ENCODE assay signal across 10 cellular contexts in the genomic region with DNA sequence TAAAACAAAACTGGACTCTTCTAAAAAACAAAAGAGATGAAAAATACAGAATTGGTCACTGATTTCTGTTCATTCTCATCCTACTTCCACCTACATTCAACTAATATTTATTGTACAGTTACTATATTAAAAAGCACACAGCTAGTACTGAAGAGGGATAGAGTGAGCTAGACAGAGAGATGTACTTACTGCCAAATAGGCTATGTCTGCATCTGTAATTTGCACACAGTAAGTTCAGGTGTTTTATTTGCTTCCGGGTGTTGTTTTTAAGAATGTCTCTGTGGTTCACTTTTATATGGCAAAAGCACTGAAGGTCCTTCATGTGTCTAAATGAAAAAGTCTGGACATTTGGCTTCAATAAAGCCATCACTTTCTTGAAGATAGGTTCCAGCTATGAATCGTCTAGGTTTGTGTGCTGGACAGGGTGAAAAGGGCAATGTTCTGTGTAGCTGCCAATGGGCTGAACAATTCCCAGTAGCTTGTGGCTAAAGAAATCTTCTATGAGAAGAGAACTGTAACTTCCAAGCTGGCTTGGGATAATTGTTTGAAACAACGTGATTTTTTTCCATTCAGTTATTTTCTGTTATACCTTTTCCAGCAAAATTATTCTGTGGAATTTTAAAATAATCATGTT. TPM values are rescaled to one million over a fixed set of nuclear protein-coding genes. Genes with fewer than 3 reads are reported as not detected.
DNase-seq lines count a peak whose midpoint lies in the region; ATAC-seq and TF ChIP-seq lines count a peak whose summit lies in the region.
"Had no signal": no experiment of that assay in that cellular context is flagged by ENCODE, and none has a peak within 500 bp of the region (broad histone marks: within the 10 kb centered on the region; RNA-seq: fewer than 3 reads in every experiment).

No MANE protein-coding gene starts in this region.

- no peaks in the 10 kb centered on the region for H3K4me1 ChIP-seq in endodermal cell (ENCODE audit: control insufficient read depth, insufficient read depth, low read length)
- no peaks in the 10 kb centered on the region for H3K4me1 ChIP-seq in right lobe of liver
- peaks cover 31% of the 10 kb centered on the region for H3K4me1 ChIP-seq in testis

- peak; percentile 40 for DNase-seq in LHCN-M2 (ENCODE audit: low read depth)
- DNase-seq in endodermal cell = no peak
- DNase-seq in right lobe of liver = no peak
- peak; percentile 58 for DNase-seq in testis
- no peak for DNase-seq in erythroblast (lab: John Stamatoyannopoulos, UW)
- no peak for DNase-seq in activated CD4-positive, alpha-beta T cell treated with anti-CD3 and anti-CD28 coated beads, Interleukin-2, amount 50 U/mL, for 1 hour
- no peak for DNase-seq in C1 segment of cervical spinal cord (lab: John Stamatoyannopoulos, UW)
- no peak for DNase-seq in NCI-H146 (lab: John Stamatoyannopoulos, UW)
- DNase-seq: activated B cell treated with CpG ODN at 0.5 μM for 24 hours, KBM-7 had no signal

- H3K27ac ChIP-seq in endodermal cell (ENCODE audit: low read depth, low read length) = no peak overlapping the region
- no peak overlapping the region for H3K27ac ChIP-seq in right lobe of liver
- peak overlapping the region in 1 of 2 donors; percentile 12 for H3K27ac ChIP-seq in testis

- H3K9me3 ChIP-seq in endodermal cell (ENCODE audit: control insufficient read depth, low read length) (peaks cover 10% of the 10 kb centered on the region), right lobe of liver (no peaks in the 10 kb centered on the region), testis (no peaks in the 10 kb centered on the region)

- peak; percentile 47 to 74 (median 53) for ATAC-seq in right lobe of liver

- TF ChIP-seq POLR2A in right lobe of liver (IDR thresholded peaks at IDR 0.05) (no peak), testis (IDR thresholded peaks at IDR 0.05) (no peak), erythroblast (IDR thresholded peaks at IDR 0.05; ENCODE audit: low read length) (no peak)

- H3K36me3 ChIP-seq in endodermal cell (ENCODE audit: control insufficient read depth, insufficient read depth, low read length) (no peaks in the 10 kb centered on the region), right lobe of liver (no peaks in the 10 kb centered on the region), testis (ENCODE audit: low read depth, missing control alignments) (no peaks in the 10 kb centered on the region)

- H3K9me3 Mint-ChIP-seq in endodermal cell = peaks cover 4% of the 10 kb centered on the region
- H3K9me3 Mint-ChIP-seq: activated B cell treated with CpG ODN at 0.5 μM for 24 hours had no signal

- H3K9ac ChIP-seq in endodermal cell (ENCODE audit: extremely low read depth, low read length, poor library complexity, severe bottlenecking) = no peak overlapping the region

- no peak overlapping the region for H3K4me3 ChIP-seq in endodermal cell (ENCODE audit: low read length)
- H3K4me3 ChIP-seq in right lobe of liver = no peak overlapping the region
- H3K4me3 ChIP-seq in testis = no peak overlapping the region

- peaks cover 21% of the 10 kb centered on the region for H3K4me1 Mint-ChIP-seq in endodermal cell

- H3K36me3 Mint-ChIP-seq in endodermal cell (ENCODE audit: low read depth) = peaks cover 9% of the 10 kb centered on the region

- no peak for TF ChIP-seq CTCF in endodermal cell (conservative IDR thresholded peaks at IDR 0.05)
- no peak for TF ChIP-seq CTCF in right lobe of liver (IDR thresholded peaks at IDR 0.05)
- TF ChIP-seq CTCF in testis (IDR thresholded peaks at IDR 0.05) = no peak

- 88 to 100% methylated on average over 1 to 3 of the region's 3 CpGs for WGBS in endodermal cell (ENCODE audit: insufficient coverage in 1 of 2, insufficient read length in 1 of 2), 2 experiments
- 41% methylated on average over 3 of the region's 3 CpGs for WGBS in right lobe of liver (ENCODE audit: insufficient coverage, low coverage, low lambda C conversion rate, missing lambda C conversion rate)
- 27 to 36% methylated on average over 3 of the region's 3 CpGs for WGBS in testis, 2 donors

- peak overlapping the region; percentile 21 for H3K27ac Mint-ChIP-seq in endodermal cell
- H3K27ac Mint-ChIP-seq: activated B cell treated with CpG ODN at 0.5 μM for 24 hours had no signal

- H3K27me3 ChIP-seq in endodermal cell (ENCODE audit: control insufficient read depth, insufficient read depth, low read length, poor library complexity, severe bottlenecking) = no peaks in the 10 kb centered on the region
- H3K27me3 ChIP-seq in right lobe of liver = no peaks in the 10 kb centered on the region
- H3K27me3 ChIP-seq in testis = no peaks in the 10 kb centered on the region

- intact Hi-C loops in right lobe of liver (cut with DNase I) (no loop called here), testis (cut with DNase I; ENCODE audit: low total_unique reads) (no loop called here)

- no peak overlapping the region for H3K4me3 Mint-ChIP-seq in endodermal cell
- H3K4me3 Mint-ChIP-seq: activated B cell treated with CpG ODN at 0.5 μM for 24 hours had no signal

- no peaks in the 10 kb centered on the region for H3K27me3 Mint-ChIP-seq in endodermal cell (ENCODE audit: insufficient read depth)
- H3K27me3 Mint-ChIP-seq: activated B cell treated with CpG ODN at 0.5 μM for 24 hours had no signal

RNA-seq across cellular contexts. Expression of gene EPB41L2, which starts 47.3 kb away (rescaled TPM):
- total RNA-seq in LHCN-M2 (2014; rRNA removed) (18.1 and 26.2 TPM in 2 replicates), endodermal cell (100 to 1,000 TPM; 160 to 189 TPM), right lobe of liver (10 to 100 TPM; 15.3 to 38.5 (median 24.6) TPM), testis (100 to 1,000 TPM; 139 to 206 TPM)
- polyA plus RNA-seq in LHCN-M2 (2012) = 28.0 TPM
- polyA plus RNA-seq in endodermal cell (2013, experiment 1 of 2) = 62.9 TPM
- 65.7 TPM for polyA plus RNA-seq in endodermal cell (2013, experiment 2 of 2)
- polyA plus RNA-seq in testis (ENCODE audit: insufficient read depth, low read depth, low replicate concordance) = 131 TPM

Comparison
In these comparisons a context has a peak if more than half of its experiments do, and no peak if none do; other contexts are left out.
1. DNase-seq: peak in LHCN-M2 (single experiment) and testis (single experiment); none in endodermal cell (single experiment), right lobe of liver (0 of 3), erythroblast (0 of 2), activated CD4-positive, alpha-beta T cell treated with anti-CD3 and anti-CD28 coated beads, Interleukin-2, amount 50 U/mL, for 1 hour (single experiment), C1 segment of cervical spinal cord (0 of 14) and NCI-H146 (single experiment).